Comparison of ENCODE assay signal across 7 cellular contexts in genomic region chr20:37534401-37535157, GRCh38. TPM values are rescaled to one million over a fixed set of nuclear protein-coding genes. Genes with fewer than 3 reads are reported as not detected.
DNase-seq lines count a peak whose midpoint lies in the region; ATAC-seq and TF ChIP-seq lines count a peak whose summit lies in the region.

No MANE protein-coding gene starts in this region.

- H3K36me3 ChIP-seq in adipocyte (ENCODE audit: control insufficient read depth, insufficient read depth, low read length, severe bottlenecking) = no peaks in the 10 kb centered on the region
- H3K36me3 ChIP-seq in heart right ventricle = no peaks in the 10 kb centered on the region
- no peaks in the 10 kb centered on the region for H3K36me3 ChIP-seq in psoas muscle (ENCODE audit: insufficient read depth in 1 of 2, low read depth in 1 of 2)

- peak; percentile 92 for DNase-seq in GM12865 (ENCODE audit: low read depth)
- peak; percentile 81 for DNase-seq in HFF-Myc (ENCODE audit: extremely low read depth, low read depth)
- peak; percentile 86 for DNase-seq in MV-4-11 (lab: John Stamatoyannopoulos, UW)
- DNase-seq in RPMI7951 (ENCODE audit: low read depth) = peak; percentile 83
- DNase-seq in adipocyte (ENCODE audit: low read depth) = peak; percentile 91
- DNase-seq in heart right ventricle = peak in 1 of 2 donors; percentile 64
- DNase-seq in psoas muscle = no peak

- H3K4me3 ChIP-seq in GM12865 (ENCODE audit: low read depth, low read length) (no peak overlapping the region), HFF-Myc (replicated peaks; ENCODE audit: low read depth, low read length) (no peak overlapping the region), adipocyte (ENCODE audit: low read length) (no peak overlapping the region), heart right ventricle (no peak overlapping the region), psoas muscle (no peak overlapping the region)

- H3K4me1 ChIP-seq in adipocyte (ENCODE audit: control insufficient read depth, insufficient read depth, low read length) (peaks cover 3% of the 10 kb centered on the region), heart right ventricle (peaks cover 0 to 8% (median 0%) of the 10 kb centered on the region in 9 donors), psoas muscle (peaks cover 3% of the 10 kb centered on the region)

- H3K27ac ChIP-seq in heart right ventricle (no peak overlapping the region), psoas muscle (no peak overlapping the region)

- H3K9ac ChIP-seq in adipocyte (ENCODE audit: low read length) = no peak overlapping the region

- 67 to 72% methylated on average over 6 of the region's 6 CpGs for WGBS in heart right ventricle, 2 donors
- 59 to 70% (median 66%) methylated on average over 6 of the region's 6 CpGs for WGBS in psoas muscle, 3 donors

- H3K27me3 ChIP-seq in adipocyte (replicated peaks; ENCODE audit: control insufficient read depth, insufficient read depth, low read length) = peaks cover 8% of the 10 kb centered on the region
- no peaks in the 10 kb centered on the region for H3K27me3 ChIP-seq in heart right ventricle
- H3K27me3 ChIP-seq in psoas muscle (ENCODE audit: insufficient read depth in 3 of 3, low read length in 2 of 3) = no peaks in the 10 kb centered on the region

- no peaks in the 10 kb centered on the region for H3K9me3 ChIP-seq in adipocyte (ENCODE audit: control insufficient read depth, low read length)
- H3K9me3 ChIP-seq in heart right ventricle = no peaks in the 10 kb centered on the region
- no peaks in the 10 kb centered on the region for H3K9me3 ChIP-seq in psoas muscle

- TF ChIP-seq CTCF in GM12865 (IDR thresholded peaks at IDR 0.05; ENCODE audit: insufficient read depth, low read depth, low read length, missing control alignments) (peak; percentile 71), HFF-Myc (IDR thresholded peaks at IDR 0.05; ENCODE audit: low read depth, low read length, missing control alignments) (peak; percentile 81), heart right ventricle (IDR thresholded peaks at IDR 0.05) (peak; percentile 78 to 92 (median 88)), psoas muscle (IDR thresholded peaks at IDR 0.05) (peak; percentile 92)

- ATAC-seq in heart right ventricle (peak; percentile 81 to 92 (median 86)), psoas muscle (peak; percentile 91 to 97 (median 94))

- intact Hi-C loops in heart right ventricle (cut with DNase I) = loop anchor here (1.0 to 10.0 kb wide), 16 partner anchors 147 to 342 kb away; partner anchors contain the start of gene MANBAL (in 1 of the 10)
- intact Hi-C loops in psoas muscle (cut with DNase I) = loop anchor here (2.0 to 5.0 kb wide), 5 partner anchors 147 to 340 kb away; no protein-coding TSS in a partner anchor

RNA-seq across cellular contexts. Expression of gene BLCAP, which starts 6.9 kb away (rescaled TPM):
- total RNA-seq in RPMI7951 (2014; rRNA removed; shearing (Covaris generic)) = 57.5 and 64.4 TPM in 2 replicates
- 100 to 1,000 TPM in 1 of 10 donors, 10 to 100 TPM in 9; 66.1 to 106 (median 84.1) TPM for total RNA-seq in heart right ventricle
- polyA plus RNA-seq in heart right ventricle = 10 to 100 TPM; 73.3 to 79.3 TPM
- total RNA-seq in psoas muscle = 100 to 1,000 TPM; 267 to 656 (median 488) TPM
- polyA plus RNA-seq in psoas muscle = 100 to 1,000 TPM; 271 to 366 (median 295) TPM

RNA-seq across cellular contexts. Expression of gene NNAT, which starts 13.5 kb away (rescaled TPM):
- not detected in 2 replicates for total RNA-seq in RPMI7951 (2014; rRNA removed; shearing (Covaris generic))
- total RNA-seq in heart right ventricle = under 1 TPM in 5 of 10 donors, not detected in 5; 0.24 to 0.78 (median 0.46) TPM
- 1 to 10 TPM in 1 of 2 donors, under 1 TPM in 1; 0.29 to 1.1 TPM for polyA plus RNA-seq in heart right ventricle
- 10 to 100 TPM in 1 of 4 donors, 1 to 10 TPM in 2, under 1 TPM in 1; 0.50 to 52.3 (median 5.9) TPM for total RNA-seq in psoas muscle
- polyA plus RNA-seq in psoas muscle = 1 to 10 TPM in 2 of 3 donors, under 1 TPM in 1; 0.99 to 2.0 (median 1.1) TPM

Comparison
In these comparisons a context has a peak if more than half of its experiments do, and no peak if none do; other contexts are left out.
1. DNase-seq: peak in GM12865 (single experiment), HFF-Myc (single experiment), MV-4-11 (single experiment), RPMI7951 (single experiment) and adipocyte (single experiment); none in psoas muscle (0 of 2).
2. Peak in every context shown above with its lines, with median percentiles within 50 percentile points of each other: CTCF ChIP-seq.